Comparison of ENCODE assay signal across 8 cellular contexts in genomic region chr2:87555082-87555481, GRCh38.
DNase-seq lines count a peak whose midpoint lies in the region; ATAC-seq and TF ChIP-seq lines count a peak whose summit lies in the region.
"Not testable (repeated sequence)": the region's sequence is repeated elsewhere in the genome, so short reads cannot be mapped to it uniquely, and the experiment has no call there.

No MANE protein-coding gene starts in this region.

- H3K4me3 ChIP-seq in skeletal muscle cell (ENCODE audit: low read depth, low read length) = not testable (repeated sequence)

- intact Hi-C loops in activated CD4-positive, alpha-beta T cell treated with anti-CD3 and anti-CD28 coated beads for 36 hours (cut with DNase I, micrococcal nuclease); activated CD8-positive, alpha-beta T cell treated with anti-CD3 and anti-CD28 coated beads for 36 hours (cut with micrococcal nuclease): not testable (repeated sequence)

- H3K27ac Mint-ChIP-seq in activated CD4-positive, alpha-beta T cell treated with anti-CD3 and anti-CD28 coated beads for 36 hours; activated CD8-positive, alpha-beta T cell treated with anti-CD3 and anti-CD28 coated beads for 36 hours; activated naive CD8-positive, alpha-beta T cell treated with anti-CD3 and anti-CD28 coated beads, Interleukin-2, amount 50 U/mL, for 24 hours; stimulated activated naive CD8-positive, alpha-beta T cell treated with anti-CD3 and anti-CD28 coated beads, Interleukin-15, amount 100 ng/mL, for 72 hours: not testable (repeated sequence)

- CTCF ChIA-PET in activated CD4-positive, alpha-beta T cell treated with anti-CD3 and anti-CD28 coated beads for 36 hours (lab: Charles Lee); activated CD8-positive, alpha-beta T cell treated with anti-CD3 and anti-CD28 coated beads for 36 hours (lab: Charles Lee): not testable (repeated sequence)

- TF ChIP-seq CTCF in activated CD8-positive, alpha-beta T cell treated with anti-CD3 and anti-CD28 coated beads for 36 hours (IDR thresholded peaks at IDR 0.05) = not testable (repeated sequence)

- peak; percentile 49 for DNase-seq in activated CD4-positive, alpha-beta T cell treated with anti-CD3 and anti-CD28 coated beads for 36 hours
- DNase-seq in activated CD8-positive, alpha-beta T cell treated with anti-CD3 and anti-CD28 coated beads for 36 hours = peak; percentile 56
- peak; percentile 43 for DNase-seq in activated naive CD4-positive, alpha-beta T cell treated with Interleukin-2 at 50 U/mL for 16 hours
- DNase-seq in activated naive CD8-positive, alpha-beta T cell treated with anti-CD3 and anti-CD28 coated beads, Interleukin-2, amount 50 U/mL, for 24 hours = peak; percentile 53
- peak; percentile 42 for DNase-seq in skeletal muscle cell (ENCODE audit: low read depth)
- peak; percentile 51 to 63 for DNase-seq in stimulated activated CD4-positive, alpha-beta T cell treated with anti-CD3 and anti-CD28 coated beads, Interleukin-2, amount 100 ng/mL, for 24 hours
- DNase-seq in stimulated activated CD4-positive, alpha-beta T cell treated with anti-CD3 and anti-CD28 coated beads, TNF-alpha, amount 100 ng/mL, for 4 hours (ENCODE audit: low read depth in 3 of 3) = peak in 2 of 3 experiments; percentile 21 to 35
- DNase-seq in stimulated activated naive CD8-positive, alpha-beta T cell treated with anti-CD3 and anti-CD28 coated beads, Interleukin-15, amount 100 ng/mL, for 72 hours = not testable (repeated sequence)

- H3K4me3 Mint-ChIP-seq in activated CD4-positive, alpha-beta T cell treated with anti-CD3 and anti-CD28 coated beads for 36 hours; activated CD8-positive, alpha-beta T cell treated with anti-CD3 and anti-CD28 coated beads for 36 hours; activated naive CD8-positive, alpha-beta T cell treated with anti-CD3 and anti-CD28 coated beads, Interleukin-2, amount 50 U/mL, for 24 hours: not testable (repeated sequence)
- H3K4me3 Mint-ChIP-seq in stimulated activated naive CD8-positive, alpha-beta T cell treated with anti-CD3 and anti-CD28 coated beads, Interleukin-15, amount 100 ng/mL, for 72 hours = peak overlapping the region in 1 of 2 donors; percentile 46

- H3K36me3 Mint-ChIP-seq in activated CD4-positive, alpha-beta T cell treated with anti-CD3 and anti-CD28 coated beads for 36 hours (ENCODE audit: low read depth); activated CD8-positive, alpha-beta T cell treated with anti-CD3 and anti-CD28 coated beads for 36 hours (ENCODE audit: low read depth); activated naive CD8-positive, alpha-beta T cell treated with anti-CD3 and anti-CD28 coated beads, Interleukin-2, amount 50 U/mL, for 24 hours (ENCODE audit: low read depth): not testable (repeated sequence)

- H3K9me3 Mint-ChIP-seq in activated CD4-positive, alpha-beta T cell treated with anti-CD3 and anti-CD28 coated beads for 36 hours (ENCODE audit: low read depth); activated CD8-positive, alpha-beta T cell treated with anti-CD3 and anti-CD28 coated beads for 36 hours; activated naive CD8-positive, alpha-beta T cell treated with anti-CD3 and anti-CD28 coated beads, Interleukin-2, amount 50 U/mL, for 24 hours; stimulated activated naive CD8-positive, alpha-beta T cell treated with anti-CD3 and anti-CD28 coated beads, Interleukin-15, amount 100 ng/mL, for 72 hours: not testable (repeated sequence)

- H3K27me3 Mint-ChIP-seq in activated CD4-positive, alpha-beta T cell treated with anti-CD3 and anti-CD28 coated beads for 36 hours; activated CD8-positive, alpha-beta T cell treated with anti-CD3 and anti-CD28 coated beads for 36 hours; activated naive CD8-positive, alpha-beta T cell treated with anti-CD3 and anti-CD28 coated beads, Interleukin-2, amount 50 U/mL, for 24 hours; stimulated activated naive CD8-positive, alpha-beta T cell treated with anti-CD3 and anti-CD28 coated beads, Interleukin-15, amount 100 ng/mL, for 72 hours: not testable (repeated sequence)

- POLR2A ChIA-PET in activated CD4-positive, alpha-beta T cell treated with anti-CD3 and anti-CD28 coated beads for 36 hours (lab: Charles Lee); activated CD8-positive, alpha-beta T cell treated with anti-CD3 and anti-CD28 coated beads for 36 hours (lab: Charles Lee): not testable (repeated sequence)

- ATAC-seq in activated CD4-positive, alpha-beta T cell treated with anti-CD3 and anti-CD28 coated beads for 36 hours = peak; percentile 86
- peak; percentile 66 for ATAC-seq in activated CD8-positive, alpha-beta T cell treated with anti-CD3 and anti-CD28 coated beads for 36 hours
- ATAC-seq in activated naive CD8-positive, alpha-beta T cell treated with anti-CD3 and anti-CD28 coated beads, Interleukin-2, amount 50 U/mL, for 24 hours = not testable (repeated sequence)
- ATAC-seq in stimulated activated naive CD8-positive, alpha-beta T cell treated with anti-CD3 and anti-CD28 coated beads, Interleukin-15, amount 100 ng/mL, for 72 hours = peak; percentile 59

- not testable (repeated sequence) for H3K4me1 Mint-ChIP-seq in activated CD4-positive, alpha-beta T cell treated with anti-CD3 and anti-CD28 coated beads for 36 hours
- peaks cover 11% of the 10 kb centered on the region for H3K4me1 Mint-ChIP-seq in activated CD8-positive, alpha-beta T cell treated with anti-CD3 and anti-CD28 coated beads for 36 hours (ENCODE audit: low read depth)
- peaks cover 24% of the 10 kb centered on the region for H3K4me1 Mint-ChIP-seq in activated naive CD8-positive, alpha-beta T cell treated with anti-CD3 and anti-CD28 coated beads, Interleukin-2, amount 50 U/mL, for 24 hours
- peaks cover 12% of the 10 kb centered on the region for H3K4me1 Mint-ChIP-seq in stimulated activated naive CD8-positive, alpha-beta T cell treated with anti-CD3 and anti-CD28 coated beads, Interleukin-15, amount 100 ng/mL, for 72 hours
